Comparison of ENCODE assay signal across 8 cellular contexts in genomic region chr4:83231620-83232056, GRCh38. TPM values are rescaled to one million over a fixed set of nuclear protein-coding genes. Genes with fewer than 3 reads are reported as not detected.
DNase-seq lines count a peak whose midpoint lies in the region; ATAC-seq lines count a peak whose summit lies in the region.

No MANE protein-coding gene starts in this region.

- peak; percentile 69 for ATAC-seq in HG03095 (IDR thresholded peaks at IDR 0.05; ENCODE audit: unreplicated experiment)
- ATAC-seq in T-helper 17 cell, result peak; percentile 59
- peak; percentile 92 to 94 for ATAC-seq in natural killer cell treated with Interleukin-12 subunit alpha and Interleukin-12 subunit beta and Interleukin-15 and Interleukin-18, amount 100 ng/mL, for 72 hours

- peaks cover 66% of the 10 kb centered on the region for H3K4me1 Mint-ChIP-seq in activated naive CD4-positive, alpha-beta T cell treated with anti-CD3 and anti-CD28 coated beads, Interleukin-2, amount 10 ng/mL, durations not matched to agents 7 days and 5 days
- peaks cover 36% of the 10 kb centered on the region for H3K4me1 Mint-ChIP-seq in T-helper 17 cell
- H3K4me1 Mint-ChIP-seq in natural killer cell treated with Interleukin-12 subunit alpha and Interleukin-12 subunit beta and Interleukin-15 and Interleukin-18, amount 100 ng/mL, for 72 hours (ENCODE audit: low read depth in 2 of 2), result peaks cover 48 to 57% of the 10 kb centered on the region in 2 donors

- peak overlapping the region; percentile 80 for H3K27ac Mint-ChIP-seq in activated naive CD4-positive, alpha-beta T cell treated with anti-CD3 and anti-CD28 coated beads, Interleukin-2, amount 10 ng/mL, durations not matched to agents 7 days and 5 days
- H3K27ac Mint-ChIP-seq in T-helper 17 cell, result no peak overlapping the region
- H3K27ac Mint-ChIP-seq in natural killer cell treated with Interleukin-12 subunit alpha and Interleukin-12 subunit beta and Interleukin-15 and Interleukin-18, amount 100 ng/mL, for 72 hours, result peak overlapping the region; percentile 39 to 89

- peaks cover 7% of the 10 kb centered on the region for H3K27me3 Mint-ChIP-seq in activated naive CD4-positive, alpha-beta T cell treated with anti-CD3 and anti-CD28 coated beads, Interleukin-2, amount 10 ng/mL, durations not matched to agents 7 days and 5 days
- H3K27me3 Mint-ChIP-seq in T-helper 17 cell, result no peaks in the 10 kb centered on the region
- no peaks in the 10 kb centered on the region for H3K27me3 Mint-ChIP-seq in natural killer cell treated with Interleukin-12 subunit alpha and Interleukin-12 subunit beta and Interleukin-15 and Interleukin-18, amount 100 ng/mL, for 72 hours

- peaks cover 32% of the 10 kb centered on the region for H3K36me3 Mint-ChIP-seq in activated naive CD4-positive, alpha-beta T cell treated with anti-CD3 and anti-CD28 coated beads, Interleukin-2, amount 10 ng/mL, durations not matched to agents 7 days and 5 days
- no peaks in the 10 kb centered on the region for H3K36me3 Mint-ChIP-seq in T-helper 17 cell (ENCODE audit: low read depth)
- H3K36me3 Mint-ChIP-seq in natural killer cell treated with Interleukin-12 subunit alpha and Interleukin-12 subunit beta and Interleukin-15 and Interleukin-18, amount 100 ng/mL, for 72 hours, result no peaks in the 10 kb centered on the region

- DNase-seq in activated naive CD4-positive, alpha-beta T cell treated with anti-CD3 and anti-CD28 coated beads, Interleukin-2, amount 10 ng/mL, durations not matched to agents 7 days and 5 days, result peak; percentile 66
- no peak for DNase-seq in activated naive CD4-positive, alpha-beta T cell treated with Interleukin-2 at 50 U/mL for 16 hours
- DNase-seq in T-helper 17 cell (no peak), T1000 (lab: John Stamatoyannopoulos, UW) (no peak), dermis blood vessel endothelial cell (no peak), SJCRH30 (no peak)
- DNase-seq in natural killer cell treated with Interleukin-12 subunit alpha and Interleukin-12 subunit beta and Interleukin-15 and Interleukin-18, amount 100 ng/mL, for 72 hours (ENCODE audit: low spot score), result peak; percentile 71

- H3K9me3 Mint-ChIP-seq in activated naive CD4-positive, alpha-beta T cell treated with anti-CD3 and anti-CD28 coated beads, Interleukin-2, amount 10 ng/mL, durations not matched to agents 7 days and 5 days, result no peaks in the 10 kb centered on the region
- H3K9me3 Mint-ChIP-seq in natural killer cell treated with Interleukin-12 subunit alpha and Interleukin-12 subunit beta and Interleukin-15 and Interleukin-18, amount 100 ng/mL, for 72 hours, result peaks cover 4% of the 10 kb centered on the region

- H3K27me3 ChIP-seq in SJCRH30, result no peaks in the 10 kb centered on the region

- no peaks in the 10 kb centered on the region for H3K9me3 ChIP-seq in T-helper 17 cell (ENCODE audit: control insufficient read depth, low read length, poor library complexity, severe bottlenecking)
- no peaks in the 10 kb centered on the region for H3K9me3 ChIP-seq in SJCRH30 (replicated peaks)

- no peaks in the 10 kb centered on the region for H3K36me3 ChIP-seq in SJCRH30

- CTCF ChIA-PET in activated naive CD4-positive, alpha-beta T cell treated with anti-CD3 and anti-CD28 coated beads, Interleukin-2, amount 10 ng/mL, durations not matched to agents 7 days and 5 days (lab: Charles Lee), result interaction anchor here (0.7 kb wide), 1 partner anchor 14 kb away, joined by 4 read pairs; no protein-coding TSS in a partner anchor

- peak overlapping the region; percentile 5 for H3K4me3 Mint-ChIP-seq in activated naive CD4-positive, alpha-beta T cell treated with anti-CD3 and anti-CD28 coated beads, Interleukin-2, amount 10 ng/mL, durations not matched to agents 7 days and 5 days
- peak overlapping the region; percentile 26 for H3K4me3 Mint-ChIP-seq in T-helper 17 cell
- H3K4me3 Mint-ChIP-seq in natural killer cell treated with Interleukin-12 subunit alpha and Interleukin-12 subunit beta and Interleukin-15 and Interleukin-18, amount 100 ng/mL, for 72 hours, result peak overlapping the region; percentile 75

- no peak overlapping the region for H3K4me3 ChIP-seq in SJCRH30

- H3K4me1 ChIP-seq in SJCRH30, result no peaks in the 10 kb centered on the region

- no peak overlapping the region for H3K27ac ChIP-seq in SJCRH30

RNA-seq across cellular contexts. Expression of gene COQ2, which starts 53.0 kb away (rescaled TPM):
- 1 to 10 TPM; 4.7 to 5.5 TPM for total RNA-seq in T-helper 17 cell
- 10 to 100 TPM; 10.8 to 16.2 TPM for total RNA-seq in natural killer cell treated with Interleukin-12 subunit alpha and Interleukin-12 subunit beta and Interleukin-15 and Interleukin-18, amount 100 ng/mL, for 72 hours
- total RNA-seq in dermis blood vessel endothelial cell, result 16.5 and 19.7 TPM in 2 replicates
- 12.6 and 15.3 TPM in 2 replicates for total RNA-seq in SJCRH30 (2014; rRNA removed; shearing (Covaris generic))

Comparison
In these comparisons a context has a peak if more than half of its experiments do, and no peak if none do; other contexts are left out.
1. DNase-seq: peak in activated naive CD4-positive, alpha-beta T cell treated with anti-CD3 and anti-CD28 coated beads, Interleukin-2, amount 10 ng/mL, durations not matched to agents 7 days and 5 days (single experiment) and natural killer cell treated with Interleukin-12 subunit alpha and Interleukin-12 subunit beta and Interleukin-15 and Interleukin-18, amount 100 ng/mL, for 72 hours (single experiment); none in activated naive CD4-positive, alpha-beta T cell treated with Interleukin-2 at 50 U/mL for 16 hours (single experiment), T-helper 17 cell (0 of 3), T1000 (single experiment), dermis blood vessel endothelial cell (single experiment) and SJCRH30 (0 of 2).
2. H3K4me3 Mint-ChIP-seq: peak in every context shown above with its lines; median percentile 75 in natural killer cell treated with Interleukin-12 subunit alpha and Interleukin-12 subunit beta and Interleukin-15 and Interleukin-18, amount 100 ng/mL, for 72 hours; 26 in T-helper 17 cell; 5 in activated naive CD4-positive, alpha-beta T cell treated with anti-CD3 and anti-CD28 coated beads, Interleukin-2, amount 10 ng/mL, durations not matched to agents 7 days and 5 days.
3. Peak in every context shown above with its lines, with median percentiles within 50 percentile points of each other: ATAC-seq.